8 cellular contexts compared by ENCODE assay signal in the genomic region with DNA sequence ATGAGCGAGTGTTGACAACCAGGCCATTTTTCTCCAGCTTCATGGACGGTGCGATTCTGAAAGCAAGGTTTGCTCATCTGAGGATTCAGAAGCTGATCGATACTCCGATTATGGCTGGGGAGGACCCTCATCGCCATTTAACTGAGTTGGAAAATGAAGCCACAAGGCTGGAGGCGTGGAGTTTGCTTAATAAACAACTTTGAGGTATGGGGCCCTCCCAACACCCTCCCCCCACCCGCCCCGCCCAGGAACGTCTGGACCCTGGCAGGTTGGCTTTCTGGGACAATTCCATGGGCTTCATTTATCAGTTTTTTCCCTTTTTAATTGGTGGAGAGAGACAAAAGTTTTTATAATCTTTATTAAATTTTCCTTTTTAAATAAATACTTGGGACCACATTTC. TPM values are rescaled to one million over a fixed set of nuclear protein-coding genes. Genes with fewer than 3 reads are reported as not detected.
A peak's percentile ranks its signal among the peaks of the same experiment; 100 is the strongest.
DNase-seq lines count a peak whose midpoint lies in the region; ATAC-seq and TF ChIP-seq lines count a peak whose summit lies in the region.

No MANE protein-coding gene starts in this region.

- H4K20me1 ChIP-seq in neural progenitor cell (ENCODE audit: low read depth) = no peaks in the 10 kb centered on the region

- no peaks in the 10 kb centered on the region for H3K79me2 ChIP-seq in neural progenitor cell (ENCODE audit: low read depth)

- H3K36me3 Mint-ChIP-seq in neural progenitor cell = no peaks in the 10 kb centered on the region

- peak overlapping the region; percentile 78 for H3K4me2 ChIP-seq in neural progenitor cell

- H3F3A ChIP-seq in neural progenitor cell (ENCODE audit: low read depth) = peaks cover 24% of the 10 kb centered on the region

- peaks cover 47% of the 10 kb centered on the region for H3K4me1 Mint-ChIP-seq in neural progenitor cell

- H3K36me3 ChIP-seq in MG63 (no peaks in the 10 kb centered on the region), endocrine pancreas (ENCODE audit: control insufficient read depth, insufficient read depth, low read length) (no peaks in the 10 kb centered on the region), neural progenitor cell (no peaks in the 10 kb centered on the region)

- peak overlapping the region; percentile 93 for H2AFZ ChIP-seq in neural progenitor cell (replicated peaks)

- no peaks in the 10 kb centered on the region for H3K27me3 ChIP-seq in MG63
- no peaks in the 10 kb centered on the region for H3K27me3 ChIP-seq in endocrine pancreas (ENCODE audit: control insufficient read depth, insufficient read depth, low read length)
- H3K27me3 ChIP-seq in neural progenitor cell = no peaks in the 10 kb centered on the region

- TF ChIP-seq CTCF in C4-2B (conservative IDR thresholded peaks at IDR 0.05) (no peak), neural progenitor cell (IDR thresholded peaks at IDR 0.05) (no peak)

- DNase-seq in MG63 (no peak), neural progenitor cell (ENCODE audit: low spot score) (no peak), DMS79 (lab: John Stamatoyannopoulos, UW) (no peak), NCI-H345 treated with DMSO at 0.1 percent for 48 hours (lab: John Stamatoyannopoulos, UW; ENCODE audit: unreplicated experiment) (no peak), ecto neural progenitor cell (ENCODE audit: low spot score) (no peak)

- peaks cover 9% of the 10 kb centered on the region for H3K27me3 Mint-ChIP-seq in neural progenitor cell (ENCODE audit: insufficient read depth, low read depth)

- H3K4me3 Mint-ChIP-seq in neural progenitor cell = peak overlapping the region; percentile 62

- H3K9me3 ChIP-seq in MG63 = no peaks in the 10 kb centered on the region
- H3K9me3 ChIP-seq in endocrine pancreas (ENCODE audit: control insufficient read depth, low read length) = no peaks in the 10 kb centered on the region
- H3K9me3 ChIP-seq in neural progenitor cell (ENCODE audit: low read depth) = no peaks in the 10 kb centered on the region

- peak overlapping the region; percentile 53 for H3K27ac Mint-ChIP-seq in neural progenitor cell

- H3K9ac ChIP-seq in endocrine pancreas (ENCODE audit: control insufficient read depth, insufficient read depth, low read length) = no peak overlapping the region
- no peak overlapping the region for H3K9ac ChIP-seq in neural progenitor cell

- ATAC-seq in GM18519 (IDR thresholded peaks at IDR 0.05; ENCODE audit: low FRiP score, unreplicated experiment) = no peak

- H3K9me3 Mint-ChIP-seq in neural progenitor cell = peaks cover 3% of the 10 kb centered on the region

- H3K4me3 ChIP-seq in MG63 = peak overlapping the region; percentile 46
- H3K4me3 ChIP-seq in endocrine pancreas (ENCODE audit: control insufficient read depth, insufficient read depth, low read length) = peak overlapping the region; percentile 59
- peak overlapping the region; percentile 52 for H3K4me3 ChIP-seq in neural progenitor cell

- no peaks in the 10 kb centered on the region for H3K4me1 ChIP-seq in endocrine pancreas (ENCODE audit: control insufficient read depth, insufficient read depth, low read length)
- peaks cover 16% of the 10 kb centered on the region for H3K4me1 ChIP-seq in neural progenitor cell

- peak overlapping the region; percentile 54 for H3K27ac ChIP-seq in C4-2B
- H3K27ac ChIP-seq in neural progenitor cell = peak overlapping the region; percentile 91

RNA-seq across cellular contexts. Expression of gene C4orf51, which starts 52.5 kb away (rescaled TPM):
- total RNA-seq in MG63 (2014; rRNA removed; shearing (Covaris generic); ENCODE audit: low replicate concordance) = not detected in 2 replicates
- total RNA-seq in neural progenitor cell (ENCODE audit: low replicate concordance) = not detected in 2 replicates
